Comparison of ENCODE assay signal across 21 cellular contexts in genomic region chr10:115777646-115778045, GRCh38.
"Had no signal": no experiment of that assay in that cellular context is flagged by ENCODE, and none has a peak within 500 bp of the region (broad histone marks: within the 10 kb centered on the region; RNA-seq: fewer than 3 reads in every experiment).

No MANE protein-coding gene starts in this region.

- H3K9me3 Mint-ChIP-seq: dendritic cell treated with granulocyte-macrophage colony-stimulating factor and Interleukin-4, amounts not matched to agents 40 ng/mL and 50 ng/mL, for 4 days; endodermal cell; mesothelial cell of epicardium had no signal

- H3K4me1 Mint-ChIP-seq: endodermal cell, naive B cell had no signal

- H3K27me3 Mint-ChIP-seq: dendritic cell treated with granulocyte-macrophage colony-stimulating factor and Interleukin-4, amounts not matched to agents 40 ng/mL and 50 ng/mL, for 4 days; effector memory CD8-positive, alpha-beta T cell had no signal

- DNase-seq: colonic mucosa; cortex of kidney; effector CD8-positive, alpha-beta T cell; effector memory CD8-positive, alpha-beta T cell; endodermal cell; erythroblast; esophagus squamous epithelium; foreskin fibroblast; heart left ventricle; hypothalamus; left cardiac atrium; left lung; left ventricle myocardium superior; lower lobe of right lung; mesenchymal stem cell; mucosa of descending colon; naive B cell had no signal

- ATAC-seq: effector memory CD8-positive, alpha-beta T cell; esophagus mucosa; gastroesophageal sphincter; heart left ventricle; left cardiac atrium; left lung; left ventricle myocardium superior; lower lobe of right lung; mucosa of descending colon had no signal

- H3K36me3 Mint-ChIP-seq: mesothelial cell of epicardium, naive B cell had no signal

- H3K27ac Mint-ChIP-seq: dendritic cell treated with granulocyte-macrophage colony-stimulating factor and Interleukin-4, amounts not matched to agents 40 ng/mL and 50 ng/mL, for 4 days; effector memory CD8-positive, alpha-beta T cell; endodermal cell; mesothelial cell of epicardium; naive B cell had no signal

- H3K4me3 Mint-ChIP-seq: dendritic cell treated with granulocyte-macrophage colony-stimulating factor and Interleukin-4, amounts not matched to agents 40 ng/mL and 50 ng/mL, for 4 days; effector memory CD8-positive, alpha-beta T cell; endodermal cell; mesothelial cell of epicardium; naive B cell had no signal
